Comparison of ENCODE assay signal across 9 cellular contexts in the genomic region with DNA sequence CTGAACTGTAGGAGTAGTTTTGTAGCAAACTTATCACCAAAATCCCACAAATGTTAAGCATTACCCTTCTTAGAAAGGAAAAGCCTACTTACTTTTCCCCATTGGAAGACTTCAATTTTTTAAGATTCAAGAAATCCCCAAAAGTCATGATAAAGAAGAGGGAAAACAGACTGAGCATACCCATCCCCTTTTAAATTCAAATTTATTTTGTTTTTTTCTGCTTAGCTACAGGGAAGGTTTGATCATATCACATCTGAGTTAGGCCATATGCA.
DNase-seq lines count a peak whose midpoint lies in the region; ATAC-seq and TF ChIP-seq lines count a peak whose summit lies in the region.
"Had no signal": no experiment of that assay in that cellular context is flagged by ENCODE, and none has a peak within 500 bp of the region (broad histone marks: within the 10 kb centered on the region; RNA-seq: fewer than 3 reads in every experiment).

No MANE protein-coding gene starts in this region.

- H3K9ac ChIP-seq in DND-41 (ENCODE audit: low read depth, low read length), result no peak overlapping the region

- H3K4me3 Mint-ChIP-seq in T-cell, result peak overlapping the region; percentile 4 to 7 (median 5)

- H3K27me3 Mint-ChIP-seq in T-cell, result no peaks in the 10 kb centered on the region

- H3K4me1 Mint-ChIP-seq in T-cell, result peaks cover 12 to 22% (median 20%) of the 10 kb centered on the region in 3 donors

- TF ChIP-seq CTCF in DND-41 (IDR thresholded peaks at IDR 0.05; ENCODE audit: borderline replicate concordance, extremely low read depth, low read length, poor library complexity, severe bottlenecking), result no peak
- no peak for TF ChIP-seq CTCF in retinal pigment epithelial cell (conservative IDR thresholded peaks at IDR 0.05; ENCODE audit: low read depth, low read length)

- H3K4me3 ChIP-seq in DND-41 (ENCODE audit: low read depth in 1 of 2, low read length in 2 of 2) (no peak overlapping the region), esophagus (ENCODE audit: low read depth in 1 of 2, low read length in 2 of 2) (peak overlapping the region in 1 of 2 donors; percentile 0), retinal pigment epithelial cell (ENCODE audit: low read length) (peak overlapping the region; percentile 31)

- no peaks in the 10 kb centered on the region for H3K36me3 Mint-ChIP-seq in T-cell

- peak overlapping the region; percentile 41; the same call in 1 of the 2 replicates for H3K4me2 ChIP-seq in DND-41 (ENCODE audit: insufficient read depth, low read length)

- CTCF ChIA-PET in T-cell (lab: Charles Lee), result no interaction called here

- H3K9me3 ChIP-seq in DND-41 (ENCODE audit: insufficient read depth, low read length, severe bottlenecking) (no peaks in the 10 kb centered on the region), esophagus (ENCODE audit: control insufficient read depth in 2 of 2, insufficient read depth in 1 of 2, low read depth in 1 of 2, low read length in 1 of 2) (no peaks in the 10 kb centered on the region)

- peaks cover 4% of the 10 kb centered on the region; the same call in 1 of the 2 replicates for H4K20me1 ChIP-seq in DND-41 (ENCODE audit: insufficient read depth, low read length)

- H3K4me1 ChIP-seq in DND-41 (ENCODE audit: insufficient read depth, low read length) (peaks cover 29% of the 10 kb centered on the region), esophagus (ENCODE audit: control insufficient read depth in 2 of 2, insufficient read depth in 2 of 2, low read length in 1 of 2) (peaks cover 0 to 17% of the 10 kb centered on the region in 2 donors)

- ATAC-seq in DND-41 (ENCODE audit: insufficient read depth, low read depth) (no peak), T-cell (replicated peaks in 1 of 4) (no peak)

- H3K27ac Mint-ChIP-seq in T-cell, result peak overlapping the region; percentile 71 to 80

- no peaks in the 10 kb centered on the region for H3K36me3 ChIP-seq in DND-41 (ENCODE audit: insufficient read depth, low read length)
- H3K36me3 ChIP-seq in esophagus (ENCODE audit: control insufficient read depth in 2 of 2, insufficient read depth in 2 of 2, low read length in 1 of 2), result no peaks in the 10 kb centered on the region

- no peaks in the 10 kb centered on the region for H3K27me3 ChIP-seq in DND-41 (ENCODE audit: insufficient read depth, low read length, poor library complexity)
- no peaks in the 10 kb centered on the region for H3K27me3 ChIP-seq in esophagus (ENCODE audit: control insufficient read depth in 1 of 2, insufficient read depth in 2 of 2, low read length in 2 of 2)

- no peaks in the 10 kb centered on the region for H3K9me3 Mint-ChIP-seq in T-cell

- H3K79me2 ChIP-seq in DND-41 (ENCODE audit: insufficient read depth, low read length), result no peaks in the 10 kb centered on the region

- POLR2A ChIA-PET in T-cell (lab: Charles Lee), result no interaction called here

- H3K27ac ChIP-seq in DND-41 (ENCODE audit: low read length) (peak overlapping the region; percentile 58), esophagus (ENCODE audit: low read depth in 2 of 2, low read length in 1 of 2) (peak overlapping the region; percentile 88 to 92)

- no peak for DNase-seq in DND-41
- no peak for DNase-seq in T-cell
- no peak for DNase-seq in retinal pigment epithelial cell (ENCODE audit: low read depth)
- DNase-seq in DMS53 (lab: John Stamatoyannopoulos, UW), result no peak
- DNase-seq in DMS79 (lab: John Stamatoyannopoulos, UW), result no peak
- DNase-seq in OCI-M2 (lab: John Stamatoyannopoulos, UW; ENCODE audit: unreplicated experiment), result no peak
- no peak for DNase-seq in SW480 (ENCODE audit: low spot score)
- DNase-seq: NCI-H2029 had no signal

- H2AFZ ChIP-seq in DND-41 (ENCODE audit: low read depth, low read length), result no peak overlapping the region
